ENCODE assay signal across 1 cellular context in the genomic region with DNA sequence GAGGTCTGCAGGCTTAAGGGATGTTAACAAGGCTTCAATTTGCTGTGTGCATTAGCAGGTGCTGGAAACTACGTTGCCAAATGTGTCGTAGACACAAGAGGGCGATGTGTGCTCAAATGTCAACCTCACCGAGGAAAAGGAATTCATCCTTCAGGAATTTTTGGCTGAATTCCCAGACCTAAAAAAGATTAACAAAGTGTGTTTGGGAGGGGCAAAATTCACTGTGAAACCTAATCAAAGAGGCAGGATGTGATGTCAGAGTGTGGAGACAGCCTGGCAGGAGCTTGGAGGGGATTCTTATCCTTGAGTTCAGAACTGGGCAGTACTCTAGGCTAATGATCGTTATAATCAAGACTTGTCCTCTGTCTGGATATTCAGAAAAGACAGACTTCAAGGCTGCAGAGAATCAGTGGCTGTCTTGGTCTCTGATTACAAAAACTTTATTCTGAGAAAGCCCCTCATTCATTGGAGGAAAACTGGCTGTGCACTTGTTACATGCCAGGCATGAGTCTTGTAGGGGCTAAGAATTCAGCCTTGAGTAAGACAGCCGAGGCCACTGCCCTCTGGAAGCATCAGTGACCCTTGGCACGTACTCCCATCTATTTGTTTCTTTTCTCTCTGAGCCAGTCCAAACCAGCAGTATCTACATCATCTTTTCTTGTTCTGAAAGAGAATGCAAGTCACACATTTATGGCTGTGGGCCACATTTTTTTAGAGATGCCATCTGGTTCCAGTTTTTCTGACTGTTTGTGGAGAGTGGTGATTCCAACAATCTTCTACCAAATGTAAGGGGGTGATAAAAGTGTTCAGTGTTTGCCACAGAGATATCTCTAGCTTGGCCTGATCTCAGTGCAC.
TF ChIP-seq lines count a peak whose summit lies in the region.

No MANE protein-coding gene starts in this region.

TF ChIP-seq in HepG2, 621 proteins besides CTCF, POLR2A, EP300 and RAD21 (continued from another document and continues in another):
- TF ChIP-seq, protein P1, sequence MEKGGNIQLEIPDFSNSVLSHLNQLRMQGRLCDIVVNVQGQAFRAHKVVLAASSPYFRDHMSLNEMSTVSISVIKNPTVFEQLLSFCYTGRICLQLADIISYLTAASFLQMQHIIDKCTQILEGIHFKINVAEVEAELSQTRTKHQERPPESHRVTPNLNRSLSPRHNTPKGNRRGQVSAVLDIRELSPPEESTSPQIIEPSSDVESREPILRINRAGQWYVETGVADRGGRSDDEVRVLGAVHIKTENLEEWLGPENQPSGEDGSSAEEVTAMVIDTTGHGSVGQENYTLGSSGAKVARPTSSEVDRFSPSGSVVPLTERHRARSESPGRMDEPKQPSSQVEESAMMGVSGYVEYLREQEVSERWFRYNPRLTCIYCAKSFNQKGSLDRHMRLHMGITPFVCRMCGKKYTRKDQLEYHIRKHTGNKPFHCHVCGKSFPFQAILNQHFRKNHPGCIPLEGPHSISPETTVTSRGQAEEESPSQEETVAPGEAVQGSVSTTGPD (CRISPR knock-in tag; IDR thresholded peaks at IDR 0.05) = no peak
- peak; percentile 75; the same call in 1 of the 2 replicates for TF ChIP-seq RNF219 (CRISPR knock-in tag; IDR thresholded peaks at IDR 0.05)
- no peak for TF ChIP-seq KDM6A (CRISPR knock-in tag; IDR thresholded peaks at IDR 0.05; ENCODE audit: low read depth)
- TF ChIP-seq MED13 (CRISPR knock-in tag; IDR thresholded peaks at IDR 0.05) = 0 out of 2 replicates have a peak, but pooled peaks have one; percentile 24
- no peak for TF ChIP-seq ZNF10 (CRISPR knock-in tag; IDR thresholded peaks at IDR 0.05; ENCODE audit: borderline replicate concordance, low read depth)
- TF ChIP-seq, protein P2, sequence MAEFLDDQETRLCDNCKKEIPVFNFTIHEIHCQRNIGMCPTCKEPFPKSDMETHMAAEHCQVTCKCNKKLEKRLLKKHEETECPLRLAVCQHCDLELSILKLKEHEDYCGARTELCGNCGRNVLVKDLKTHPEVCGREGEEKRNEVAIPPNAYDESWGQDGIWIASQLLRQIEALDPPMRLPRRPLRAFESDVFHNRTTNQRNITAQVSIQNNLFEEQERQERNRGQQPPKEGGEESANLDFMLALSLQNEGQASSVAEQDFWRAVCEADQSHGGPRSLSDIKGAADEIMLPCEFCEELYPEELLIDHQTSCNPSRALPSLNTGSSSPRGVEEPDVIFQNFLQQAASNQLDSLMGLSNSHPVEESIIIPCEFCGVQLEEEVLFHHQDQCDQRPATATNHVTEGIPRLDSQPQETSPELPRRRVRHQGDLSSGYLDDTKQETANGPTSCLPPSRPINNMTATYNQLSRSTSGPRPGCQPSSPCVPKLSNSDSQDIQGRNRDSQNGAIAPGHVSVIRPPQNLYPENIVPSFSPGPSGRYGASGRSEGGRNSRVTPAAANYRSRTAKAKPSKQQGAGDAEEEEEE (CRISPR knock-in tag; IDR thresholded peaks at IDR 0.05; ENCODE audit: borderline replicate concordance) = no peak
- peak; percentile 45 for TF ChIP-seq RARA (CRISPR knock-in tag; IDR thresholded peaks at IDR 0.05)
- peak; percentile 33; the same call in 1 of the 2 replicates for TF ChIP-seq ZNF777 (CRISPR knock-in tag; IDR thresholded peaks at IDR 0.05)
- peak; percentile 53 to 91; a peak in 3 of 4 replicates for TF ChIP-seq HMGXB4 (CRISPR knock-in tag; IDR thresholded peaks at IDR 0.05; ENCODE audit: borderline replicate concordance in 1 of 2, low read depth in 1 of 2)
- no peak for TF ChIP-seq KAT2B (IDR thresholded peaks at IDR 0.05; ENCODE audit: borderline replicate concordance, low read depth, low read length)
- TF ChIP-seq MIER3 (CRISPR knock-in tag; IDR thresholded peaks at IDR 0.05; ENCODE audit: borderline replicate concordance) = peak; percentile 62; the same call in 1 of the 2 replicates
- no peak for TF ChIP-seq CREB3 (CRISPR knock-in tag; IDR thresholded peaks at IDR 0.05)
- TF ChIP-seq ZSCAN31 (CRISPR knock-in tag; IDR thresholded peaks at IDR 0.05; ENCODE audit: low read depth) = 0 out of 2 replicates have a peak, but pooled peaks have one; percentile 39
- TF ChIP-seq, protein P3, sequence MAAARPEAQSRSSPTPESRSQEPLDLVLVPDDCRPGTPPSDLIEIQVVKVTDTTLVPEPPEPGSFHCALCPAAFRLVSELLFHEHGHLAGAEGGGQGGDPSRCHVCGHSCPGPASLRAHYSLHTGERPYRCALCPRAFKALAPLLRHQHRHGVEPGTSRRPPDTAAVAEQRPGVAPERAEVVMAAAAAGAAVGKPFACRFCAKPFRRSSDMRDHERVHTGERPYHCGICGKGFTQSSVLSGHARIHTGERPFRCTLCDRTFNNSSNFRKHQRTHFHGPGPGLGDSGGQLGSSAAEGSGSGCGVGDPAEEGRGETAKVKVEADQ (CRISPR knock-in tag; IDR thresholded peaks at IDR 0.05; ENCODE audit: borderline replicate concordance) = no peak
- no peak for TF ChIP-seq ZNF3 (CRISPR knock-in tag; IDR thresholded peaks at IDR 0.05)
- 0 out of 2 replicates have a peak, but pooled peaks have one; percentile 54 for TF ChIP-seq HOXD1 (CRISPR knock-in tag; IDR thresholded peaks at IDR 0.05)
- TF ChIP-seq YEATS4 (CRISPR knock-in tag; IDR thresholded peaks at IDR 0.05; ENCODE audit: borderline replicate concordance) = peak; percentile 49; the same call in 1 of the 2 replicates
- peak; percentile 84 for TF ChIP-seq ZMYM4 (CRISPR knock-in tag; IDR thresholded peaks at IDR 0.05)
- TF ChIP-seq SRSF1 (optimal IDR thresholded peaks at IDR 0.05; ENCODE audit: low read depth, low read length) = no peak
- TF ChIP-seq MNT (IDR thresholded peaks at IDR 0.05) = no peak
- peak; percentile 82 for TF ChIP-seq HOXA3 (CRISPR knock-in tag; IDR thresholded peaks at IDR 0.05)
- peak; percentile 70 for TF ChIP-seq MED1 (CRISPR knock-in tag; IDR thresholded peaks at IDR 0.05)
- TF ChIP-seq NCOR1 (IDR thresholded peaks at IDR 0.05; ENCODE audit: borderline replicate concordance, low read length) = peak; percentile 53; the same call in 1 of the 2 replicates
- peak; percentile 81 for TF ChIP-seq PPARG (CRISPR knock-in tag; conservative IDR thresholded peaks at IDR 0.05)
- TF ChIP-seq ZBTB26 (CRISPR knock-in tag; IDR thresholded peaks at IDR 0.05; ENCODE audit: borderline replicate concordance) = no peak
- TF ChIP-seq ZNF841 (CRISPR knock-in tag; IDR thresholded peaks at IDR 0.05; ENCODE audit: borderline replicate concordance) = no peak
- peak; percentile 81 for TF ChIP-seq SMAD3 (CRISPR knock-in tag; IDR thresholded peaks at IDR 0.05)
- TF ChIP-seq ZFYVE20 (CRISPR knock-in tag; IDR thresholded peaks at IDR 0.05; ENCODE audit: borderline replicate concordance, low read depth) = no peak
- TF ChIP-seq, protein P4, sequence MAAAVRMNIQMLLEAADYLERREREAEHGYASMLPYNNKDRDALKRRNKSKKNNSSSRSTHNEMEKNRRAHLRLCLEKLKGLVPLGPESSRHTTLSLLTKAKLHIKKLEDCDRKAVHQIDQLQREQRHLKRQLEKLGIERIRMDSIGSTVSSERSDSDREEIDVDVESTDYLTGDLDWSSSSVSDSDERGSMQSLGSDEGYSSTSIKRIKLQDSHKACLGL (CRISPR knock-in tag; IDR thresholded peaks at IDR 0.05) = no peak
- no peak for TF ChIP-seq PREB (CRISPR knock-in tag; IDR thresholded peaks at IDR 0.05)
- TF ChIP-seq ZNF383 (CRISPR knock-in tag; IDR thresholded peaks at IDR 0.05; ENCODE audit: borderline replicate concordance) = no peak
- TF ChIP-seq HMGA1 (CRISPR knock-in tag; conservative IDR thresholded peaks at IDR 0.05) = no peak
- TF ChIP-seq ZNF235 (CRISPR knock-in tag; IDR thresholded peaks at IDR 0.05; ENCODE audit: borderline replicate concordance) = no peak
- no peak for TF ChIP-seq ZNF263 (CRISPR knock-in tag; IDR thresholded peaks at IDR 0.05)
- TF ChIP-seq ZNF615 (CRISPR knock-in tag; IDR thresholded peaks at IDR 0.05; ENCODE audit: borderline replicate concordance) = peak; percentile 26; the same call in 1 of the 2 replicates
- no peak for TF ChIP-seq ZNF512 (CRISPR knock-in tag; IDR thresholded peaks at IDR 0.05)
- TF ChIP-seq THAP7 (CRISPR knock-in tag; IDR thresholded peaks at IDR 0.05) = 0 out of 2 replicates have a peak, but pooled peaks have one; percentile 43
- no peak for TF ChIP-seq THYN1 (CRISPR knock-in tag; IDR thresholded peaks at IDR 0.05; ENCODE audit: borderline replicate concordance, low read depth)
- no peak for TF ChIP-seq SMAD9 (CRISPR knock-in tag; IDR thresholded peaks at IDR 0.05)
- TF ChIP-seq ZMYM2 (CRISPR knock-in tag; IDR thresholded peaks at IDR 0.05) = no peak
